ENCODE assay signal across 13 cellular contexts in genomic region chr10:33065111-33065510, GRCh38.
DNase-seq lines count a peak whose midpoint lies in the region; ATAC-seq and TF ChIP-seq lines count a peak whose summit lies in the region.
"Had no signal": no experiment of that assay in that cellular context is flagged by ENCODE, and none has a peak within 500 bp of the region (broad histone marks: within the 10 kb centered on the region; RNA-seq: fewer than 3 reads in every experiment).

No MANE protein-coding gene starts in this region.

- no peaks in the 10 kb centered on the region for H3K4me1 ChIP-seq in Panc1 (ENCODE audit: control insufficient read depth, insufficient read depth, low read length)
- no peaks in the 10 kb centered on the region for H3K4me1 ChIP-seq in thyroid gland
- H3K4me1 ChIP-seq: BE2C had no signal

- H3K4me3 ChIP-seq in Panc1 (ENCODE audit: low read depth in 2 of 2, low read length in 2 of 2) (no peak overlapping the region), thyroid gland (replicated peaks in 1 of 3) (no peak overlapping the region), WERI-Rb-1 (ENCODE audit: low read depth, low read length) (no peak overlapping the region)
- H3K4me3 ChIP-seq: GM23248 had no signal

- H3K27ac ChIP-seq in Panc1 (ENCODE audit: low read length) (peak overlapping the region; percentile 39; the same call in 1 of the 2 replicates), thyroid gland (no peak overlapping the region), WERI-Rb-1 (no peak overlapping the region)
- H3K27ac ChIP-seq: C4-2B, GM23248 had no signal

- DNase-seq in DMS53 treated with DMSO at 0.1 percent for 48 hours (lab: John Stamatoyannopoulos, UW; ENCODE audit: unreplicated experiment), result peak; percentile 15
- DNase-seq in Panc1 (ENCODE audit: low read depth, low spot score), result no peak
- DNase-seq in iris pigment epithelial cell (ENCODE audit: low read depth), result peak; percentile 15
- DNase-seq in renal cortical epithelial cell (ENCODE audit: low read depth), result peak; percentile 34
- no peak for DNase-seq in thyroid gland
- no peak for DNase-seq in WERI-Rb-1
- no peak for DNase-seq in GM13976 (ENCODE audit: low spot score)
- DNase-seq: BE2C; CD8-positive, alpha-beta T cell; COR-L47; GM23248 had no signal

- intact Hi-C loops in Panc1 (cut with micrococcal nuclease; ENCODE audit: unreplicated experiment), result no loop called here
- intact Hi-C loops in thyroid gland (cut with DNase I), result no loop called here

- POLR2A ChIA-PET in Panc1 (lab: Charles Lee), result no interaction called here

- in situ Hi-C loops in Panc1 (cut with HindIII; ENCODE audit: low pct_unique_long_range_greater_than_20kb, low sequenced_read_pairs), result no loop called here
- in situ Hi-C loops in GM13976 (cut with MboI; ENCODE audit: low sequenced_read_pairs, unreplicated experiment), result no loop called here

- 88 to 95% methylated on average over 1 of the region's 1 CpG for WGBS in thyroid gland, 2 donors

- TF ChIP-seq CTCF in Panc1 (IDR thresholded peaks at IDR 0.05) (no peak), thyroid gland (IDR thresholded peaks at IDR 0.05) (no peak), WERI-Rb-1 (IDR thresholded peaks at IDR 0.05; ENCODE audit: low read depth, low read length) (no peak), GM13976 (IDR thresholded peaks at IDR 0.05; ENCODE audit: borderline replicate concordance, control extremely low read depth, extremely low read depth, insufficient read depth, missing control alignments) (no peak)

- H3K27me3 ChIP-seq in Panc1 (ENCODE audit: control insufficient read depth, insufficient read depth, low read length) (no peaks in the 10 kb centered on the region), thyroid gland (no peaks in the 10 kb centered on the region), WERI-Rb-1 (ENCODE audit: insufficient read depth, low read depth, severe bottlenecking) (no peaks in the 10 kb centered on the region)
- H3K27me3 ChIP-seq: BE2C had no signal

- CTCF ChIA-PET in Panc1 (lab: Charles Lee), result no interaction called here

- BruUV-seq in Panc1 (replicated peaks; lab: Mats Ljungman, UMichigan), result no TSS peak

- no peaks in the 10 kb centered on the region for H3K9me3 ChIP-seq in Panc1 (ENCODE audit: control insufficient read depth, insufficient read depth, low read depth, low read length)
- no peaks in the 10 kb centered on the region for H3K9me3 ChIP-seq in thyroid gland
- H3K9me3 ChIP-seq in WERI-Rb-1 (ENCODE audit: severe bottlenecking), result no peaks in the 10 kb centered on the region
- H3K9me3 ChIP-seq: BE2C had no signal

- ATAC-seq in Panc1 (no peak), GM21576 (IDR thresholded peaks at IDR 0.05; ENCODE audit: unreplicated experiment) (no peak)
- ATAC-seq: CD8-positive, alpha-beta T cell had no signal

- H3K36me3 ChIP-seq in Panc1 (ENCODE audit: control insufficient read depth, insufficient read depth, low read length), result no peaks in the 10 kb centered on the region
- no peaks in the 10 kb centered on the region for H3K36me3 ChIP-seq in thyroid gland
- H3K36me3 ChIP-seq in WERI-Rb-1, result no peaks in the 10 kb centered on the region
- H3K36me3 ChIP-seq: BE2C had no signal

- TF ChIP-seq POLR2A in thyroid gland (IDR thresholded peaks at IDR 0.05), result no peak

Comparison
In these comparisons a context has a peak if more than half of its experiments do, and no peak if none do; other contexts are left out.
1. DNase-seq: peak in DMS53 treated with DMSO at 0.1 percent for 48 hours (single experiment), iris pigment epithelial cell (single experiment) and renal cortical epithelial cell (single experiment); none in Panc1 (single experiment), thyroid gland (0 of 2), WERI-Rb-1 (single experiment) and GM13976 (single experiment).